12 cellular contexts compared by ENCODE assay signal in the genomic region with DNA sequence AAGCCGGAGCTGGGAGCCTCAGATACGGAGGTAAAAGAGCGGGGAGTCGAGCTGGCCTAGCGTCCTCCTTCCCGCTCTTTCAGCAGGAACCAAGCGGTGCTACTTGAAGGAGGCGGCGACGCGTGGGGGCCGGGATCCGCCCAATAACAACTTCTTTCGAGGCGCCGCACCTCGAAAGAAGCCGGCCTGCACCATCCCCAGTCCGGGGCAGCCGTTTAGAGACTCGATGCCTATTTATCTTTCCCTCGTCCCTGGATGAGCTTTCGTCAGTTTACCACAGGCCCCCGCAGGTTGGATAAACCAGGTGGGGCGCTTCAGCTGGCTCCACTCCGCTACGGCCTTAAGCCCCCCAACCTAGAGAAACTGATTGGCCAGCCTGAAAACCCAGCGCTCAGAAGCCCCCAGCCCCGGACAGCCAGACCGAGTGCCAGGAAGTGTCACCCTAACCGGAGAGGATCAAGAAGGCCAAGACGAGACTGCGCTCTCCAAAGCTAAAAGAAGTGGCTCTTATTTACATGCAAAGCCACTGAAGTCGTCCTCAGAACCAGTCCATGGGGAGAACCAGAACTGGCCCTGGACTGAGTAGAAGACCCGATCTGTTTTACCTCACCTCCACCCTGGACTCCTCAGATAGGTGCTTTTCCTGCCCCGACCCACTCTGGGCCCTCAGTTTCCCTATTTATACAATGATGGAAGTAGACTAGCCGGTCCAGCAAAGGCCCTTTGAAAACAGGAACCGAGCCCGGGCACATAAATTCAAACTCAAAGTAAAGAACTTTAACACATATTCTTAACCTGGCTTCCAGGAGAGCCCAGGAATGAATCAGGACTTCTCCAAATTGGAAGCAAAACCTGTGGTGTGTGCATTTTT. TPM values are rescaled to one million over a fixed set of nuclear protein-coding genes. Genes with fewer than 3 reads are reported as not detected.
DNase-seq lines count a peak whose midpoint lies in the region; ATAC-seq and TF ChIP-seq lines count a peak whose summit lies in the region.
"Had no signal": no experiment of that assay in that cellular context is flagged by ENCODE, and none has a peak within 500 bp of the region (broad histone marks: within the 10 kb centered on the region; RNA-seq: fewer than 3 reads in every experiment).

No MANE protein-coding gene starts in this region.

- intact Hi-C loops in CD4-positive, alpha-beta T cell (cut with DNase I, micrococcal nuclease): loop anchor here in 1 of 2 experiments (10.0 kb wide), 1 partner anchor 168 kb away; no protein-coding TSS in a partner anchor

- CTCF ChIA-PET in CD4-positive, alpha-beta T cell (lab: Charles Lee): interaction anchor here (0.6 kb wide), 1 partner anchor 10 kb away, joined by 3 read pairs; no protein-coding TSS in a partner anchor

- H3K36me3 ChIP-seq in muscle layer of duodenum (ENCODE audit: control insufficient read depth in 1 of 2, insufficient read depth in 2 of 2, low read length in 2 of 2): no peaks in the 10 kb centered on the region

- H3K4me3 Mint-ChIP-seq in CD4-positive, alpha-beta T cell: peak overlapping the region; percentile 76
- peak overlapping the region; percentile 31 for H3K4me3 Mint-ChIP-seq in activated naive CD8-positive, alpha-beta T cell treated with anti-CD3 and anti-CD28 coated beads, Interleukin-2, amount 10 ng/mL, durations not matched to agents 7 days and 5 days

- H3K9me3 ChIP-seq in CD4-positive, alpha-beta T cell (ENCODE audit: control insufficient read depth, low read length): no peaks in the 10 kb centered on the region
- H3K9me3 ChIP-seq in muscle layer of duodenum (ENCODE audit: control insufficient read depth in 1 of 2, low read length in 2 of 2): no peaks in the 10 kb centered on the region

- no peaks in the 10 kb centered on the region for H3K9me3 Mint-ChIP-seq in CD4-positive, alpha-beta T cell
- no peaks in the 10 kb centered on the region for H3K9me3 Mint-ChIP-seq in activated naive CD8-positive, alpha-beta T cell treated with anti-CD3 and anti-CD28 coated beads, Interleukin-2, amount 10 ng/mL, durations not matched to agents 7 days and 5 days

- no peaks in the 10 kb centered on the region for H3K36me3 Mint-ChIP-seq in CD4-positive, alpha-beta T cell (ENCODE audit: low read depth)
- H3K36me3 Mint-ChIP-seq in activated naive CD8-positive, alpha-beta T cell treated with anti-CD3 and anti-CD28 coated beads, Interleukin-2, amount 10 ng/mL, durations not matched to agents 7 days and 5 days: peaks cover 1% of the 10 kb centered on the region

- ATAC-seq in CD4-positive, alpha-beta T cell (ENCODE audit: poor library complexity): no peak
- ATAC-seq in activated naive CD8-positive, alpha-beta T cell treated with anti-CD3 and anti-CD28 coated beads, Interleukin-2, amount 10 ng/mL, durations not matched to agents 7 days and 5 days (ENCODE audit: low read depth): no peak
- ATAC-seq in HG03108 (IDR thresholded peaks at IDR 0.05; ENCODE audit: unreplicated experiment) (no peak), HG02981 (IDR thresholded peaks at IDR 0.05; ENCODE audit: unreplicated experiment) (no peak)
- ATAC-seq: PC-3 had no signal

- peak overlapping the region; percentile 68 to 77 for H3K4me3 ChIP-seq in muscle layer of duodenum (ENCODE audit: low read depth in 1 of 2, low read length in 2 of 2)

- peak; percentile 15 for DNase-seq in NCI-H82 (lab: John Stamatoyannopoulos, UW)
- no peak for DNase-seq in NCI-H82 treated with DMSO at 0.1 percent for 48 hours (lab: John Stamatoyannopoulos, UW; ENCODE audit: unreplicated experiment)
- no peak for DNase-seq in CD4-positive, alpha-beta T cell
- DNase-seq in activated naive CD8-positive, alpha-beta T cell treated with anti-CD3 and anti-CD28 coated beads, Interleukin-2, amount 10 ng/mL, durations not matched to agents 7 days and 5 days: no peak
- no peak for DNase-seq in RKO (ENCODE audit: low spot score)
- DNase-seq: hippocampal formation, NCI-H1694, PC-3 had no signal

- peaks cover 6 to 48% of the 10 kb centered on the region in 2 donors for H3K4me1 ChIP-seq in muscle layer of duodenum (ENCODE audit: control insufficient read depth in 1 of 2, insufficient read depth in 2 of 2, low read length in 2 of 2)

- H3K4me1 Mint-ChIP-seq in CD4-positive, alpha-beta T cell (ENCODE audit: low read depth): peaks cover 60% of the 10 kb centered on the region
- H3K4me1 Mint-ChIP-seq in activated naive CD8-positive, alpha-beta T cell treated with anti-CD3 and anti-CD28 coated beads, Interleukin-2, amount 10 ng/mL, durations not matched to agents 7 days and 5 days: peaks cover 28% of the 10 kb centered on the region

- H3K27ac ChIP-seq in CD4-positive, alpha-beta T cell (ENCODE audit: low read depth, low read length): no peak overlapping the region
- peak overlapping the region; percentile 39 for H3K27ac ChIP-seq in muscle layer of duodenum (ENCODE audit: low read length)

- no peak overlapping the region for H3K27ac Mint-ChIP-seq in CD4-positive, alpha-beta T cell
- H3K27ac Mint-ChIP-seq in activated naive CD8-positive, alpha-beta T cell treated with anti-CD3 and anti-CD28 coated beads, Interleukin-2, amount 10 ng/mL, durations not matched to agents 7 days and 5 days: peak overlapping the region; percentile 35

- no peak for TF ChIP-seq CTCF in CD4-positive, alpha-beta T cell (IDR thresholded peaks at IDR 0.05)

- H3K27me3 ChIP-seq in CD4-positive, alpha-beta T cell (ENCODE audit: control insufficient read depth, insufficient read depth, low read length): peaks cover 100% of the 10 kb centered on the region
- H3K27me3 ChIP-seq in muscle layer of duodenum (ENCODE audit: low read depth, low read length): peaks cover 97% of the 10 kb centered on the region

- POLR2A ChIA-PET in CD4-positive, alpha-beta T cell (lab: Charles Lee): no interaction called here
- POLR2A ChIA-PET in activated naive CD8-positive, alpha-beta T cell treated with anti-CD3 and anti-CD28 coated beads, Interleukin-2, amount 10 ng/mL, durations not matched to agents 7 days and 5 days (lab: Charles Lee): no interaction called here

- peaks cover 90% of the 10 kb centered on the region for H3K27me3 Mint-ChIP-seq in CD4-positive, alpha-beta T cell
- peaks cover 91% of the 10 kb centered on the region for H3K27me3 Mint-ChIP-seq in activated naive CD8-positive, alpha-beta T cell treated with anti-CD3 and anti-CD28 coated beads, Interleukin-2, amount 10 ng/mL, durations not matched to agents 7 days and 5 days

RNA-seq across cellular contexts. Expression of gene HAND1, which starts 1.4 kb away (rescaled TPM):
- not detected for total RNA-seq in CD4-positive, alpha-beta T cell
- not detected for total RNA-seq in activated naive CD8-positive, alpha-beta T cell treated with anti-CD3 and anti-CD28 coated beads, Interleukin-2, amount 10 ng/mL, durations not matched to agents 7 days and 5 days
- total RNA-seq: A673, PC-3 had no signal

RNA-seq across cellular contexts. Expression of gene SAP30L, which starts 30.8 kb away (rescaled TPM):
- 10 to 100 TPM; 32.2 to 33.6 TPM for total RNA-seq in CD4-positive, alpha-beta T cell
- total RNA-seq in activated naive CD8-positive, alpha-beta T cell treated with anti-CD3 and anti-CD28 coated beads, Interleukin-2, amount 10 ng/mL, durations not matched to agents 7 days and 5 days: 10 to 100 TPM; 39.4 to 41.3 TPM
